Comparison of ENCODE assay signal across 22 cellular contexts in genomic region chr20:47141941-47142781, GRCh38.
"Had no signal": no experiment of that assay in that cellular context is flagged by ENCODE, and none has a peak within 500 bp of the region (broad histone marks: within the 10 kb centered on the region; RNA-seq: fewer than 3 reads in every experiment).

No MANE protein-coding gene starts in this region.

- H3K36me3 Mint-ChIP-seq: activated naive CD4-positive, alpha-beta T cell treated with anti-CD3 and anti-CD28 coated beads, Interleukin-2, amount 10 ng/mL, durations not matched to agents 7 days and 5 days had no signal

- H3K4me1 ChIP-seq: tibial artery, uterus had no signal

- H3K4me3 Mint-ChIP-seq: activated naive CD4-positive, alpha-beta T cell treated with anti-CD3 and anti-CD28 coated beads, Interleukin-2, amount 10 ng/mL, durations not matched to agents 7 days and 5 days; activated naive CD8-positive, alpha-beta T cell treated with anti-CD3 and anti-CD28 coated beads, Interleukin-2, amount 50 U/mL, for 24 hours; brain; neural crest cell had no signal

- H3K36me3 ChIP-seq: tibial artery, uterus had no signal

- H3K27me3 Mint-ChIP-seq: brain had no signal

- H3K9me3 ChIP-seq: uterus had no signal

- H3K27me3 ChIP-seq: uterus had no signal

- H3K4me1 Mint-ChIP-seq: activated naive CD4-positive, alpha-beta T cell treated with anti-CD3 and anti-CD28 coated beads, Interleukin-2, amount 10 ng/mL, durations not matched to agents 7 days and 5 days; activated naive CD8-positive, alpha-beta T cell treated with anti-CD3 and anti-CD28 coated beads, Interleukin-2, amount 50 U/mL, for 24 hours had no signal

- H3K27ac Mint-ChIP-seq: activated naive CD4-positive, alpha-beta T cell treated with anti-CD3 and anti-CD28 coated beads, Interleukin-2, amount 10 ng/mL, durations not matched to agents 7 days and 5 days; activated naive CD8-positive, alpha-beta T cell treated with anti-CD3 and anti-CD28 coated beads, Interleukin-2, amount 50 U/mL, for 24 hours; brain had no signal

- H3K27ac ChIP-seq: coronary artery, tibial artery, uterus had no signal

- H3K4me3 ChIP-seq: coronary artery, tibial artery, uterus had no signal

- DNase-seq: activated CD4-positive, alpha-beta T cell treated with anti-CD3 and anti-CD28 coated beads for 48 hours; activated CD4-positive, CD25-positive, alpha-beta regulatory T cell; activated CD8-positive, alpha-beta memory T cell treated with anti-CD3 and anti-CD28 coated beads for 24 hours; activated CD8-positive, alpha-beta memory T cell treated with anti-CD3 and anti-CD28 coated beads, Interleukin-2, amount 50 U/mL, for 48 hours; activated effector memory CD4-positive, alpha-beta T cell treated with Interleukin-2 at 50 U/mL for 16 hours; activated naive CD4-positive, alpha-beta T cell treated with anti-CD3 and anti-CD28 coated beads, Interleukin-2, amount 10 ng/mL, durations not matched to agents 7 days and 5 days; activated naive CD8-positive, alpha-beta T cell treated with anti-CD3 and anti-CD28 coated beads, Interleukin-2, amount 50 U/mL, for 24 hours; activated T-cell treated with anti-CD3 and anti-CD28 coated beads, Interleukin-2, amount 50 U/mL, for 48 hours; anterior cingulate cortex; effector CD4-positive, alpha-beta T cell; retina; stimulated activated CD4-positive, alpha-beta T cell treated with anti-CD3 and anti-CD28 coated beads, Interleukin-2, amount 100 ng/mL, for 24 hours; stimulated activated naive CD4-positive, alpha-beta T cell treated with Interleukin-2 at 50 U/mL for 16 hours; T-helper 1 cell; T1000; tibial artery; uterus had no signal

- ATAC-seq: activated naive CD8-positive, alpha-beta T cell treated with anti-CD3 and anti-CD28 coated beads, Interleukin-2, amount 50 U/mL, for 24 hours; esophagus mucosa; left lobe of liver had no signal

- H3K9me3 Mint-ChIP-seq: activated naive CD8-positive, alpha-beta T cell treated with anti-CD3 and anti-CD28 coated beads, Interleukin-2, amount 50 U/mL, for 24 hours; neural crest cell had no signal
